ENCODE assay signal across 8 cellular contexts in genomic region chr2:135741395-135742306, GRCh38. TPM values are rescaled to one million over a fixed set of nuclear protein-coding genes. Genes with fewer than 3 reads are reported as not detected.
A peak's percentile ranks its signal among the peaks of the same experiment; 100 is the strongest.
DNase-seq lines count a peak whose midpoint lies in the region; ATAC-seq and TF ChIP-seq lines count a peak whose summit lies in the region.

Gene UBXN4, plus strand, starts transcription at chr2:135741855. Its CDS starts 75 bp downstream, at chr2:135741930.

- peak; percentile 96 for ATAC-seq in HG02588 (IDR thresholded peaks at IDR 0.05; ENCODE audit: unreplicated experiment)

- peaks cover 6% of the 10 kb centered on the region for H3K36me3 Mint-ChIP-seq in activated naive CD8-positive, alpha-beta T cell

- H3K27me3 Mint-ChIP-seq in activated naive CD8-positive, alpha-beta T cell: no peaks in the 10 kb centered on the region

- peaks cover 35% of the 10 kb centered on the region for H3K4me1 Mint-ChIP-seq in activated naive CD8-positive, alpha-beta T cell (ENCODE audit: low read depth)

- peak within 1 kb of the TSS; percentile 87 for H2AFZ ChIP-seq in osteoblast (ENCODE audit: low read length)

- CTCF ChIA-PET in GM10248 (lab: Yijun Ruan, JAX): interaction anchor here (1.0 to 4.0 kb wide), 11 partner anchors 10 to 56 kb away, joined by 3 to 11 read pairs (median 4); no protein-coding TSS in a partner anchor

- peaks cover 4% of the 10 kb centered on the region for H3K9me3 Mint-ChIP-seq in activated naive CD8-positive, alpha-beta T cell (ENCODE audit: low read depth)

- TF ChIP-seq CTCF in GM10248 (IDR thresholded peaks at IDR 0.05; ENCODE audit: control extremely low read depth, extremely low read depth, low read depth, missing control alignments) (peak; percentile 35), osteoblast (IDR thresholded peaks at IDR 0.05; ENCODE audit: extremely low read depth, low read depth, low read length) (peak; percentile 49)

- H3K4me3 Mint-ChIP-seq in activated naive CD8-positive, alpha-beta T cell: peak within 1 kb of the TSS; percentile 95

- H3K27me3 ChIP-seq in osteoblast (ENCODE audit: insufficient read depth, low read length) (no peaks in the 10 kb centered on the region), thymus (ENCODE audit: control insufficient read depth, insufficient read depth) (no peaks in the 10 kb centered on the region)

- H3K27ac ChIP-seq in osteoblast (ENCODE audit: low read depth, low read length): peak within 1 kb of the TSS; percentile 93
- H3K27ac ChIP-seq in thymus (ENCODE audit: low read depth): peak within 1 kb of the TSS; percentile 99

- H3K9me3 ChIP-seq in osteoblast (ENCODE audit: low read depth, low read length) (no peaks in the 10 kb centered on the region), thymus (ENCODE audit: control insufficient read depth) (no peaks in the 10 kb centered on the region)

- POLR2A ChIA-PET in GM10248 (lab: Yijun Ruan, JAX): interaction anchor here (0.6 kb wide), 1 partner anchor 643 kb away, joined by 3 read pairs; no protein-coding TSS in a partner anchor

- peak within 1 kb of the TSS; percentile 94 for H3K4me3 ChIP-seq in osteoblast (ENCODE audit: insufficient read depth, low read length)
- peak within 1 kb of the TSS; percentile 93 for H3K4me3 ChIP-seq in thymus (ENCODE audit: low read length)

- H3K79me2 ChIP-seq in osteoblast (ENCODE audit: insufficient read depth, low read length): peaks cover 44% of the 10 kb centered on the region

- peaks cover 38% of the 10 kb centered on the region for H4K20me1 ChIP-seq in osteoblast (ENCODE audit: insufficient read depth, low read length)

- DNase-seq in GM10248 (ENCODE audit: extremely low spot score) (peak; percentile 95), NCI-H1092 (lab: John Stamatoyannopoulos, UW) (peak; percentile 95), SKM-1 (lab: John Stamatoyannopoulos, UW; ENCODE audit: unreplicated experiment) (peak; percentile 98), glomerular visceral epithelial cell (ENCODE audit: extremely low spot score) (peak; percentile 100), osteoblast (ENCODE audit: insufficient read length, low spot score, missing footprints) (peak; percentile 97)

- H3K4me1 ChIP-seq in osteoblast (ENCODE audit: insufficient read depth, low read length) (peaks cover 23% of the 10 kb centered on the region), thymus (ENCODE audit: control insufficient read depth, insufficient read depth, low read length) (no peaks in the 10 kb centered on the region)

- peak within 1 kb of the TSS; percentile 98 for H3K27ac Mint-ChIP-seq in activated naive CD8-positive, alpha-beta T cell

- H3K4me2 ChIP-seq in osteoblast (ENCODE audit: insufficient read depth, low read length): peak within 1 kb of the TSS; percentile 83

- under 1% methylated on average over 92 of the region's 92 CpGs for WGBS in thymus

- H3K36me3 ChIP-seq in osteoblast (ENCODE audit: insufficient read depth, low read length): no peaks in the 10 kb centered on the region
- H3K36me3 ChIP-seq in thymus (ENCODE audit: control insufficient read depth, insufficient read depth): peaks cover 3% of the 10 kb centered on the region

RNA-seq across cellular contexts. Expression of gene UBXN4, which starts in this region (rescaled TPM):
- total RNA-seq in osteoblast: 75.6 and 89.0 TPM in 2 replicates
- polyA plus RNA-seq in thymus: 98.1 TPM

Comparison
In these comparisons a context has a peak if more than half of its experiments do, and no peak if none do; other contexts are left out.
1. Peak in every context shown above with its lines: DNase-seq, ATAC-seq, H3K4me3 ChIP-seq and H3K27ac ChIP-seq.